Comparison of ENCODE assay signal across 21 cellular contexts in the genomic region with DNA sequence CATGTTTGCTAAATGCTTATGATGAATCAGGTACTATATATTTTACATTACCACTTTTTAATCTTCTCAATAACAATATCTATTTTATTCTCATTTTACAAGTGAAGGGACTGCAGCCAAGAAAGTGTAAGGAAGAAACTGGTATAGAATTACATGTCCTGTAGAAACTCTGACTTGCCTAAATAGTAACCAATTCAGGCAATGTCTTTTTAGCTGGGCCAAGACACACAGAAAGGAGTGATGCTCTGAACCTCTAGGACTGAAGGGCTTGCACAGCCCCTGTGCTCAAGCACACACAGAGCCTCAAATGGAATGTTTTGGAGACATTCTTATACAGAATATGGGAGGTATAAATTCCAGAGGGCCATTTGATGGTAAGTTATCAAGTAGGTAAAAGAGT.
"Had no signal": no experiment of that assay in that cellular context is flagged by ENCODE, and none has a peak within 500 bp of the region (broad histone marks: within the 10 kb centered on the region; RNA-seq: fewer than 3 reads in every experiment).

No MANE protein-coding gene starts in this region.

- DNase-seq: Kasumi-1, MM.1S, NCI-H1092 treated with DMSO at 0.1 percent for 48 hours, NCI-H1436, NCI-H187, NCI-H2029, NCI-H2081 treated with DMSO at 0.1 percent for 48 hours, NCI-H2171, NCI-H226, NCI-H446, NCI-H510A, NCI-H524 treated with DMSO at 0.1 percent for 48 hours, NCI-H69, NCI-H774, SHP77 had no signal

- ATAC-seq: K562, Panc1 had no signal

- H3K4me1 Mint-ChIP-seq: IgD-negative memory B cell had no signal

- H3K27me3 Mint-ChIP-seq: IgD-negative memory B cell had no signal

- H3K27ac ChIP-seq: HL-60, KMS-11, RWPE1 had no signal

- H3K4me3 Mint-ChIP-seq: IgD-negative memory B cell had no signal

- H3K36me3 Mint-ChIP-seq: IgD-negative memory B cell had no signal

- H3K4me3 ChIP-seq: K562 had no signal

- H3K4me2 ChIP-seq: KMS-11 had no signal

- H3K9ac ChIP-seq: KMS-11 had no signal

- H3K27ac Mint-ChIP-seq: IgD-negative memory B cell had no signal
